ENCODE assay signal across 12 cellular contexts in the genomic region with DNA sequence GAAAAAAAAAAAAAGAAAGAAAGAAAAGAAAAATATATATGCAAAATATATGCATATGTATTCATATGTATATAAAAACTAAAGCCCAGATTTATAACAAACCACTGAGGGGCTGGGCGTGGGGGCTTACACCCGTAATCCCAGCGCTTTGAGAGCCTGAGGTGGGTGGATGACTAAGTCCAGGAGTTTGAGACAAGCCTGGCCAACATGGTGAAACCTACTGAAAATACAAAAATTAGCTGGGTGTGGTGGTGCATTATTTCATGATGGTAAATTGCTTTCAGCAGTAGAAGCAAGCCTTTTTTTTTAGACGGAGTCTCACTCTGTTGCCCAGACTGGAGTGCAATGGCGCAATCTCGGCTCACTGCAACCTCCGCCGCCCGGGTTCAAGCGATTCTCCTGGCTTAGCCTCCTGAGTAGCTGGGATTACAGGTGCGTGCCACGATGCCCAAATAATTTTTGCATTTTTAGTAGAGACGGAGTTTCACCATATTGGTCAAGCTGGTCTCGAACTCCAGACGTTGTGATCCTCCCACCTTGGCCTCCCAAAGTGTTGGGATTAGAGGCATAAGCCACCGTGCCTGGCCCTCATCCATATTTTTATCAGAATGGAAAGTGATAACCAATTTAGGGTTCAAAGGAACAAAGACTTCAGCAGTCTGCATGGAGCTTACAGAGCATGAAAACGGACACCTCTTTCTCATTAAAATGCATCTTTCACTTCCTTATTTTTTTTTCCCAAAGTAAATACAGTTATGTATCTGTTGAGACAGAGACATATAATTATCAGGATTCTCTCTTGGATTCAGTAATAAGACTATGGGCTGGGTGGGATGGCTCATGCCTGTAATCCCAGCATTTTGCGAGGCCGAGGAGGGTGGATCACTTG. TPM values are rescaled to one million over a fixed set of nuclear protein-coding genes. Genes with fewer than 3 reads are reported as not detected.
DNase-seq lines count a peak whose midpoint lies in the region; ATAC-seq and FAIRE-seq lines count a peak whose summit lies in the region.
"Had no signal": no experiment of that assay in that cellular context is flagged by ENCODE, and none has a peak within 500 bp of the region (broad histone marks: within the 10 kb centered on the region; RNA-seq: fewer than 3 reads in every experiment).

No MANE protein-coding gene starts in this region.

- no peak for FAIRE-seq in small intestine (lab: Jason Lieb, UNC)
- FAIRE-seq: HepG2 had no signal

- H3K4me1 ChIP-seq in small intestine (ENCODE audit: control insufficient read depth in 2 of 2, insufficient read depth in 1 of 2, low read depth in 1 of 2, low read length in 1 of 2), result no peaks in the 10 kb centered on the region
- H3K4me1 ChIP-seq: SJSA1 had no signal

- H3K27ac Mint-ChIP-seq in memory B cell, result peak overlapping the region; percentile 31
- no peak overlapping the region for H3K27ac Mint-ChIP-seq in T-cell
- H3K27ac Mint-ChIP-seq: activated naive CD8-positive, alpha-beta T cell had no signal

- H3K27ac ChIP-seq in small intestine (ENCODE audit: low read depth in 1 of 2, low read length in 1 of 2), result no peak overlapping the region
- H3K27ac ChIP-seq: SJSA1 had no signal

- H3K9me3 Mint-ChIP-seq in memory B cell, result no peaks in the 10 kb centered on the region
- H3K9me3 Mint-ChIP-seq in T-cell, result no peaks in the 10 kb centered on the region

- H3K36me3 ChIP-seq in small intestine (ENCODE audit: control insufficient read depth in 2 of 2, insufficient read depth in 2 of 2, low read length in 2 of 2), result no peaks in the 10 kb centered on the region
- H3K36me3 ChIP-seq: SJSA1 had no signal

- H3K4me3 Mint-ChIP-seq in memory B cell (peak overlapping the region; percentile 88), T-cell (no peak overlapping the region)
- H3K4me3 Mint-ChIP-seq: activated naive CD8-positive, alpha-beta T cell had no signal

- WGBS in small intestine, 3 donors, result 80 to 85% (median 81%) methylated on average over 19 of the region's 19 CpGs

- POLR2A ChIA-PET in T-cell (lab: Charles Lee), result no interaction called here

- no peaks in the 10 kb centered on the region for H3K9me3 ChIP-seq in small intestine (ENCODE audit: control insufficient read depth, low read depth)
- H3K9me3 ChIP-seq: SJSA1 had no signal

- CTCF ChIA-PET in T-cell (lab: Charles Lee), result no interaction called here

- no peak overlapping the region for H3K4me3 ChIP-seq in small intestine (ENCODE audit: low read depth in 1 of 2, low read length in 2 of 2)
- H3K4me3 ChIP-seq: SJSA1 had no signal

- no peaks in the 10 kb centered on the region for H3K27me3 ChIP-seq in small intestine (ENCODE audit: control insufficient read depth in 2 of 2, insufficient read depth in 2 of 2, low read length in 2 of 2)

- peak in 1 of 2 donors; percentile 12 for DNase-seq in memory B cell (ENCODE audit: low spot score in 2 of 2)
- no peak for DNase-seq in NCI-H1092 (lab: John Stamatoyannopoulos, UW)
- no peak for DNase-seq in T-cell
- no peak for DNase-seq in small intestine
- DNase-seq in activated naive CD4-positive, alpha-beta T cell treated with Interleukin-2 at 50 U/mL for 16 hours, result no peak
- DNase-seq: activated CD4-positive, alpha-beta T cell treated with anti-CD3 and anti-CD28 coated beads, Interleukin-2, amount 50 U/mL, for 4 hours had no signal

- H3K27me3 Mint-ChIP-seq in memory B cell, result no peaks in the 10 kb centered on the region
- H3K27me3 Mint-ChIP-seq in T-cell, result peaks cover 0 to 3% of the 10 kb centered on the region in 2 donors
- H3K27me3 Mint-ChIP-seq: activated naive CD8-positive, alpha-beta T cell had no signal

- peaks cover 10% of the 10 kb centered on the region for H3K4me1 Mint-ChIP-seq in memory B cell
- no peaks in the 10 kb centered on the region for H3K4me1 Mint-ChIP-seq in T-cell

- ATAC-seq in GM18909 (IDR thresholded peaks at IDR 0.05; ENCODE audit: poor library complexity, unreplicated experiment) (peak; percentile 80), HG02588 (IDR thresholded peaks at IDR 0.05; ENCODE audit: unreplicated experiment) (peak; percentile 71), HG03378 (IDR thresholded peaks at IDR 0.05; ENCODE audit: unreplicated experiment) (peak; percentile 82), memory B cell (ENCODE audit: low read depth) (peak; percentile 95), T-cell (replicated peaks in 1 of 4) (no peak)
- ATAC-seq: HepG2 had no signal

- H3K36me3 Mint-ChIP-seq in memory B cell (no peaks in the 10 kb centered on the region), T-cell (no peaks in the 10 kb centered on the region)
- H3K36me3 Mint-ChIP-seq: activated naive CD8-positive, alpha-beta T cell had no signal

RNA-seq across cellular contexts. Expression of a gene that starts 27.7 kb away (rescaled TPM):
- total RNA-seq in T-cell, result 10 to 100 TPM; 10.7 to 16.0 (median 11.2) TPM
- 1 to 10 TPM; 1.1 to 4.0 (median 1.4) TPM for polyA plus RNA-seq in small intestine

RNA-seq across cellular contexts. Expression of a gene that starts 34.8 kb away (rescaled TPM):
- 10 to 100 TPM; 42.6 to 48.8 (median 44.7) TPM for total RNA-seq in T-cell
- polyA plus RNA-seq in small intestine, result 10 to 100 TPM; 41.1 to 64.5 (median 51.0) TPM

Comparison
In these comparisons a context has a peak if more than half of its experiments do, and no peak if none do; other contexts are left out.
1. ATAC-seq: peak in GM18909 (single experiment), HG02588 (single experiment), HG03378 (single experiment) and memory B cell (single experiment); none in T-cell (0 of 4).